In the genomic region with DNA sequence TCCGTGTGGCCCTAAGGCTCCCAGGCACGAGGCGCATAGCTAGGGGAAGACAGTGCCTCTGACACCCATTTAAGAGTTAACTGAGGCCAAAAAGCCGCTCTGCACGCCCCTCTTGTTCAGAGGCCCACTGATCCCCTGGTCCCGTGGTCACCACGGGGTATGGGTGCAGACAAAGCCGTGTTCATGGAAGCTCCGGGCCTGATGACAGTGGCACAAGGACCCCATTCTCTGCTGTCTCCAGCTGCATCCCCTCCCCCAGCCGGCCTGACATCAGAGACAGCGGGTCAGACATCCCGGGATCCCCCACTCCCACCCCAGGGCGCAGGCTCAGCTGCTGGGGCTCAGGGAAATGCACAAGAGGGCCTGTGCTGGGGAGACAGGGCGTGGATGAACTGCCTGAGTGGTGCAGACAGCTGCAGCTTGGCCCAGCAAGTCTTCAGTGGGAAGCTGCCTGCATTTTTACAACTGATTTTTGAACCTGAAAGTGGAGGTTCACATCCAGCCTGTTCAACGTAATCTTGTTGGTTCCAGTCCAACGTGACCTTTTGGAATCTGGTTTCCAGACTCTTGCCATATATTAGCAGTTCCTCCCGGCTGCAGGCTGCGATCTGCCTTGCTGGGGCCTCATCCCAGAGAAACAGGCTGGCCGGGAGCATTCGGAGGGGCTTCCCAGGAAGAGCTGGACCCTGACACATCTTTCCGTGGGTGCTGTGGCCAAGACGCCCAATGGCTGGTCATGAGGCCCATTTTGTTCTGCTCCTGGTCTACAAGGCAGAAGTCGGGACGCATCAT, we compare ENCODE assay signal across 9 cellular contexts. TPM values are rescaled to one million over a fixed set of nuclear protein-coding genes. Genes with fewer than 3 reads are reported as not detected.
DNase-seq lines count a peak whose midpoint lies in the region; ATAC-seq lines count a peak whose summit lies in the region.
"Had no signal": no experiment of that assay in that cellular context is flagged by ENCODE, and none has a peak within 500 bp of the region (broad histone marks: within the 10 kb centered on the region; RNA-seq: fewer than 3 reads in every experiment).

No MANE protein-coding gene starts in this region.

- H3K4me1 ChIP-seq in duodenal mucosa (ENCODE audit: control insufficient read depth in 1 of 2, insufficient read depth in 2 of 2, low read length in 2 of 2) = peaks cover 30 to 33% of the 10 kb centered on the region in 2 donors

- no peaks in the 10 kb centered on the region for H3K9me3 ChIP-seq in duodenal mucosa (ENCODE audit: control insufficient read depth in 1 of 2, low read length in 2 of 2)

- peaks cover 5 to 10% of the 10 kb centered on the region in 2 donors for H3K4me1 Mint-ChIP-seq in stimulated activated naive B cell treated with anti-CD40 and anti-IgM and Interleukin-4, amounts not matched to agents 10 μg/mL and 1 μg/mL and 100 μg/mL, for 72 hours

- H3K27ac ChIP-seq in duodenal mucosa (ENCODE audit: low read depth, low read length) = no peak overlapping the region

- DNase-seq in SK-MEL-5 (ENCODE audit: low read depth, low spot score) (peak; percentile 100), midbrain (lab: John Stamatoyannopoulos, UW) (peak; percentile 96), H7 (no peak), GOT3 (lab: John Stamatoyannopoulos, UW) (no peak), NCI-H510A (lab: John Stamatoyannopoulos, UW) (no peak)
- DNase-seq in stimulated activated naive B cell treated with anti-CD40 and anti-IgM and Interleukin-4, amounts not matched to agents 10 μg/mL and 1 μg/mL and 100 μg/mL, for 72 hours = no peak
- DNase-seq: stimulated activated CD4-positive, alpha-beta T cell treated with anti-CD3 and anti-CD28 coated beads, Interleukin-2, amount 100 ng/mL, for 24 hours; T-helper 9 cell had no signal

- no peaks in the 10 kb centered on the region for H3K36me3 Mint-ChIP-seq in stimulated activated naive B cell treated with anti-CD40 and anti-IgM and Interleukin-4, amounts not matched to agents 10 μg/mL and 1 μg/mL and 100 μg/mL, for 72 hours

- H3K27me3 Mint-ChIP-seq in stimulated activated naive B cell treated with anti-CD40 and anti-IgM and Interleukin-4, amounts not matched to agents 10 μg/mL and 1 μg/mL and 100 μg/mL, for 72 hours = peaks cover 47 to 68% of the 10 kb centered on the region in 2 donors

- peak overlapping the region; percentile 5 for H3K27ac Mint-ChIP-seq in stimulated activated naive B cell treated with anti-CD40 and anti-IgM and Interleukin-4, amounts not matched to agents 10 μg/mL and 1 μg/mL and 100 μg/mL, for 72 hours

- no peaks in the 10 kb centered on the region for H3K9me3 Mint-ChIP-seq in stimulated activated naive B cell treated with anti-CD40 and anti-IgM and Interleukin-4, amounts not matched to agents 10 μg/mL and 1 μg/mL and 100 μg/mL, for 72 hours

- peak overlapping the region; percentile 15 to 25 for H3K9ac ChIP-seq in duodenal mucosa (ENCODE audit: low read depth in 1 of 2, low read length in 2 of 2)

- no peaks in the 10 kb centered on the region for H3K36me3 ChIP-seq in duodenal mucosa (ENCODE audit: control insufficient read depth in 1 of 2, insufficient read depth in 2 of 2, low read length in 2 of 2)
- H3K36me3 ChIP-seq in H7 (replicated peaks; ENCODE audit: control insufficient read depth, insufficient read depth, low read length) = no peaks in the 10 kb centered on the region

- no peak for ATAC-seq in stimulated activated naive B cell treated with anti-CD40 and anti-IgM and Interleukin-4, amounts not matched to agents 10 μg/mL and 1 μg/mL and 100 μg/mL, for 72 hours (replicated peaks)

- H3K27me3 ChIP-seq in duodenal mucosa (ENCODE audit: control insufficient read depth in 1 of 2, insufficient read depth in 2 of 2, low read length in 2 of 2) (no peaks in the 10 kb centered on the region), H7 (ENCODE audit: control insufficient read depth, insufficient read depth, low read length) (peaks cover 55% of the 10 kb centered on the region)

- peak overlapping the region in 1 of 2 donors; percentile 66 for H3K4me3 ChIP-seq in duodenal mucosa (ENCODE audit: low read depth in 1 of 2, low read length in 2 of 2)
- no peak overlapping the region for H3K4me3 ChIP-seq in H7 (ENCODE audit: insufficient read depth, low read depth, low read length)

- in situ Hi-C loops in SK-MEL-5 (cut with HindIII; ENCODE audit: low pct_unique_long_range_greater_than_20kb, low sequenced_read_pairs) = no loop called here

- peak overlapping the region in 1 of 2 donors; percentile 31 for H3K4me3 Mint-ChIP-seq in stimulated activated naive B cell treated with anti-CD40 and anti-IgM and Interleukin-4, amounts not matched to agents 10 μg/mL and 1 μg/mL and 100 μg/mL, for 72 hours

RNA-seq across cellular contexts. Expression of gene BAHCC1, which starts 9.7 kb away (rescaled TPM):
- 15.4 and 19.1 TPM in 2 replicates for total RNA-seq in SK-MEL-5 (2014; rRNA removed; shearing (Covaris generic))
- polyA plus RNA-seq in SK-MEL-5 (2015; cell fraction: cytosol; rRNA removed) = 64.9 and 83.0 TPM in 2 replicates
- polyA plus RNA-seq in SK-MEL-5 (2015; cell fraction: nucleus; rRNA removed) = 202 and 203 TPM in 2 replicates
- 8.7 and 19.7 TPM in 2 replicates for total RNA-seq in H7 (2014; rRNA removed; shearing (Covaris generic))

Comparison
In these comparisons a context has a peak if more than half of its experiments do, and no peak if none do; other contexts are left out.
1. DNase-seq: peak in SK-MEL-5 (single experiment) and midbrain (single experiment); none in stimulated activated naive B cell treated with anti-CD40 and anti-IgM and Interleukin-4, amounts not matched to agents 10 μg/mL and 1 μg/mL and 100 μg/mL, for 72 hours (single experiment), H7 (single experiment), GOT3 (single experiment) and NCI-H510A (single experiment).